Comparison of ENCODE assay signal across 9 cellular contexts in genomic region chrX:37993857-37994619, GRCh38. TPM values are rescaled to one million over a fixed set of nuclear protein-coding genes. Genes with fewer than 3 reads are reported as not detected.
DNase-seq lines count a peak whose midpoint lies in the region; ATAC-seq and TF ChIP-seq lines count a peak whose summit lies in the region.
"Had no signal": no experiment of that assay in that cellular context is flagged by ENCODE, and none has a peak within 500 bp of the region (broad histone marks: within the 10 kb centered on the region; RNA-seq: fewer than 3 reads in every experiment).

No MANE protein-coding gene starts in this region.

- DNase-seq in NCI-H2081 (lab: John Stamatoyannopoulos, UW) (peak; percentile 61 to 71), NCI-H2081 treated with DMSO at 0.1 percent for 48 hours (lab: John Stamatoyannopoulos, UW) (no peak), SW480 (ENCODE audit: low spot score) (peak; percentile 18), DMS114 treated with DMSO at 0.1 percent for 48 hours (lab: John Stamatoyannopoulos, UW; ENCODE audit: unreplicated experiment) (no peak), ascending aorta (ENCODE audit: low spot score in 2 of 2) (no peak), PC-9 (no peak)

- no peaks in the 10 kb centered on the region for H3K9me2 ChIP-seq in PC-9 (ENCODE audit: insufficient read depth)

- CTCF ChIA-PET in PC-9 (lab: Charles Lee): no interaction called here

- H3F3A ChIP-seq in PC-9 (ENCODE audit: insufficient read depth, low read depth): no peaks in the 10 kb centered on the region

- no peaks in the 10 kb centered on the region for H3K9me3 ChIP-seq in neutrophil
- H3K9me3 ChIP-seq in ascending aorta: no peaks in the 10 kb centered on the region
- no peaks in the 10 kb centered on the region for H3K9me3 ChIP-seq in PC-9 (ENCODE audit: insufficient read depth, low read depth)

- no TSS peak for BruUV-seq in PC-9 (replicated peaks; lab: Mats Ljungman, UMichigan)

- ATAC-seq in HG03432 (IDR thresholded peaks at IDR 0.05; ENCODE audit: unreplicated experiment): peak; percentile 74

- H2AFZ ChIP-seq in PC-9: no peak overlapping the region

- no peaks in the 10 kb centered on the region for H3K36me3 ChIP-seq in neutrophil
- H3K36me3 ChIP-seq in ascending aorta: no peaks in the 10 kb centered on the region
- no peaks in the 10 kb centered on the region for H3K36me3 ChIP-seq in PC-9 (ENCODE audit: low read depth)

- no peak overlapping the region for H3K4me3 ChIP-seq in neutrophil (ENCODE audit: low read depth in 1 of 2, low read length in 1 of 2)
- no peak overlapping the region for H3K4me3 ChIP-seq in ascending aorta
- no peak overlapping the region for H3K4me3 ChIP-seq in PC-9

- H3K4me2 ChIP-seq in PC-9: no peak overlapping the region

- H3K27ac ChIP-seq in neutrophil: peak overlapping the region; percentile 59
- no peak overlapping the region for H3K27ac ChIP-seq in ascending aorta
- no peak overlapping the region for H3K27ac ChIP-seq in PC-9

- no peaks in the 10 kb centered on the region for H4K20me1 ChIP-seq in PC-9 (ENCODE audit: insufficient read depth)

- no peak for TF ChIP-seq CTCF in neutrophil (IDR thresholded peaks at IDR 0.05)
- no peak for TF ChIP-seq CTCF in ascending aorta (IDR thresholded peaks at IDR 0.05)
- TF ChIP-seq CTCF in PC-9 (conservative IDR thresholded peaks at IDR 0.05): no peak

- H3K4me1 ChIP-seq in neutrophil (ENCODE audit: control insufficient read depth in 1 of 2, insufficient read depth in 1 of 2, low read depth in 1 of 2, low read length in 1 of 2) (peaks cover 33 to 42% of the 10 kb centered on the region in 2 experiments), ascending aorta (no peaks in the 10 kb centered on the region), PC-9 (replicated peaks; ENCODE audit: insufficient read depth) (no peaks in the 10 kb centered on the region)

- H3K27me3 ChIP-seq in neutrophil (no peaks in the 10 kb centered on the region), ascending aorta (no peaks in the 10 kb centered on the region), PC-9 (ENCODE audit: insufficient read depth, low read depth) (no peaks in the 10 kb centered on the region)

- no peaks in the 10 kb centered on the region for H3K79me2 ChIP-seq in PC-9 (ENCODE audit: low read depth)

- POLR2A ChIA-PET in PC-9 (lab: Charles Lee; ENCODE audit: unreplicated experiment): no interaction called here

- intact Hi-C loops in ascending aorta (cut with DNase I): no loop called here
- intact Hi-C loops in PC-9 (cut with micrococcal nuclease; ENCODE audit: unreplicated experiment): no loop called here

RNA-seq across cellular contexts. Expression of gene SYTL5, which starts 12.3 kb away (rescaled TPM):
- total RNA-seq in ascending aorta (not detected), PC-9 (2021) (not detected in 2 replicates)
- total RNA-seq: T-helper 1 cell treated with Interleukin-12 subunit alpha and Interleukin-12 subunit beta and Interleukin-4 antibody, amounts not matched to agents 30 ng/mL and 1 ng/mL, for 36 hours had no signal

Comparison
In these comparisons a context has a peak if more than half of its experiments do, and no peak if none do; other contexts are left out.
1. DNase-seq: peak in NCI-H2081 (2 of 2) and SW480 (single experiment); none in NCI-H2081 treated with DMSO at 0.1 percent for 48 hours (single experiment), DMS114 treated with DMSO at 0.1 percent for 48 hours (single experiment), ascending aorta (0 of 2) and PC-9 (0 of 2).